ENCODE assay signal across 18 cellular contexts in the genomic region with DNA sequence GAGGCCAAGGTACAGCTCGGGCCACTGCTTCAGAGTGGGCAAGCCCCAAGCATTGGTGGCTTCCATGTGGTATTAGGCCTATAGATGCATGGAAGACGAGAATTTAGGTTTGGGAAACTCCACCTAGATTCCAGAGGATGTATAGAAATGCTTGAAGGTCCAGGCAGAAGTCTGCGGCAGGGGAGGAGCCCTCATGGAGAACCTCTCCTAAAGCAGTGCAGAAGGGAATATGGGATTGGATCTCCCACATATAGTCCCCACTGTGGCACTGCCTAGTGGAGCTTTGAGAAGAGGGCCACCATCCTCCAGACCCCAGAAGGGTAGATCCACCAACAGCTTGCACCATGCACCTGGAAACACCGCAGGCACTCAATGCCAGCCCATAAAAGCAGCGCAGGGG.
A peak's percentile ranks its signal among the peaks of the same experiment; 100 is the strongest.
DNase-seq lines count a peak whose midpoint lies in the region; ATAC-seq lines count a peak whose summit lies in the region.
"Had no signal": no experiment of that assay in that cellular context is flagged by ENCODE, and none has a peak within 500 bp of the region (broad histone marks: within the 10 kb centered on the region; RNA-seq: fewer than 3 reads in every experiment).

No MANE protein-coding gene starts in this region.

- ATAC-seq in GM21390 (IDR thresholded peaks at IDR 0.05; ENCODE audit: unreplicated experiment): no peak
- ATAC-seq: A549; CD8-positive, alpha-beta T cell had no signal

- DNase-seq in NCI-H2196 (lab: John Stamatoyannopoulos, UW; ENCODE audit: unreplicated experiment): peak; percentile 22
- no peak for DNase-seq in NCI-H2196 treated with DMSO at 0.1 percent for 48 hours (lab: John Stamatoyannopoulos, UW; ENCODE audit: unreplicated experiment)
- DNase-seq in ELF-1 (ENCODE audit: low read depth, low spot score): peak; percentile 8
- peak; percentile 5 for DNase-seq in NCI-H69 (lab: John Stamatoyannopoulos, UW)
- DNase-seq in iris pigment epithelial cell (ENCODE audit: low read depth): peak; percentile 3
- DNase-seq in effector CD8-positive, alpha-beta T cell (lab: John Stamatoyannopoulos, UW): no peak
- DNase-seq in NCI-H524 treated with DMSO at 0.1 percent for 48 hours (lab: John Stamatoyannopoulos, UW): no peak
- DNase-seq: Calu3; CD8-positive, alpha-beta T cell; HCEC 1CT; Karpas-422; MM.1S; NCI-H1092 treated with DMSO at 0.1 percent for 48 hours; NCI-H146; NCI-H2029 treated with DMSO at 0.1 percent for 48 hours; SHP77 had no signal

Comparison
In these comparisons a context has a peak if more than half of its experiments do, and no peak if none do; other contexts are left out.
1. DNase-seq: peak in NCI-H2196 (single experiment), ELF-1 (single experiment), NCI-H69 (single experiment) and iris pigment epithelial cell (single experiment); none in NCI-H2196 treated with DMSO at 0.1 percent for 48 hours (single experiment), effector CD8-positive, alpha-beta T cell (single experiment) and NCI-H524 treated with DMSO at 0.1 percent for 48 hours (single experiment).